ENCODE assay signal across 17 cellular contexts in genomic region chr1:99438656-99439055, GRCh38.
DNase-seq lines count a peak whose midpoint lies in the region; TF ChIP-seq lines count a peak whose summit lies in the region.
"Had no signal": no experiment of that assay in that cellular context is flagged by ENCODE, and none has a peak within 500 bp of the region (broad histone marks: within the 10 kb centered on the region; RNA-seq: fewer than 3 reads in every experiment).

No MANE protein-coding gene starts in this region.

- no peak overlapping the region for H3K18ac ChIP-seq in trophoblast cell (ENCODE audit: low read length)

- no peak overlapping the region for H2BK120ac ChIP-seq in trophoblast cell (ENCODE audit: insufficient read depth, low read length, poor library complexity)

- H4K12ac ChIP-seq in trophoblast cell (ENCODE audit: low read depth, low read length): no peak overlapping the region

- no peaks in the 10 kb centered on the region for H3K79me2 ChIP-seq in trophoblast cell (ENCODE audit: control insufficient read depth, insufficient read depth, low read length, poor library complexity)

- no peak overlapping the region for H3K4me2 ChIP-seq in trophoblast cell (ENCODE audit: low read length)
- H3K4me2 ChIP-seq: KMS-11, PC-9 had no signal

- WGBS in trophoblast cell (ENCODE audit: extremely low coverage, insufficient coverage, insufficient read length): no CpG with 5 or more reads among the region's 3 CpGs
- 90 to 94% (median 93%) methylated on average over 3 of the region's 3 CpGs for WGBS in stomach, 5 donors

- H4K8ac ChIP-seq in trophoblast cell (ENCODE audit: low read depth, low read length): no peak overlapping the region

- no peak overlapping the region for H2AK5ac ChIP-seq in trophoblast cell (ENCODE audit: low read length)

- H3K27me3 ChIP-seq in brain microvascular endothelial cell (replicated peaks) (no peaks in the 10 kb centered on the region), trophoblast cell (ENCODE audit: insufficient read depth, low read length) (no peaks in the 10 kb centered on the region), stomach (no peaks in the 10 kb centered on the region)

- H2AFZ ChIP-seq in trophoblast cell (ENCODE audit: insufficient read depth, low read length, poor library complexity): no peak overlapping the region
- H2AFZ ChIP-seq: PC-9 had no signal

- H3K27ac ChIP-seq in brain microvascular endothelial cell: no peak overlapping the region
- no peak overlapping the region for H3K27ac ChIP-seq in trophoblast cell (ENCODE audit: low read depth, low read length)
- H3K27ac ChIP-seq in stomach: no peak overlapping the region
- H3K27ac ChIP-seq: KMS-11, PC-9, SK-N-MC had no signal

- H3K36me3 ChIP-seq in brain microvascular endothelial cell (replicated peaks) (no peaks in the 10 kb centered on the region), trophoblast cell (ENCODE audit: control insufficient read depth in 1 of 2, insufficient read depth in 2 of 2, low read length in 2 of 2) (no peaks in the 10 kb centered on the region), stomach (no peaks in the 10 kb centered on the region)

- H2BK5ac ChIP-seq in trophoblast cell (ENCODE audit: low read depth, low read length, poor library complexity): no peak overlapping the region

- no peak overlapping the region for H2BK12ac ChIP-seq in trophoblast cell (ENCODE audit: low read length)

- H3K4me3 ChIP-seq in brain microvascular endothelial cell (ENCODE audit: low read depth, low read length) (no peak overlapping the region), trophoblast cell (ENCODE audit: low read depth, low read length) (no peak overlapping the region), stomach (no peak overlapping the region)
- H3K4me3 ChIP-seq: PC-9, SK-N-MC had no signal

- no peak overlapping the region for H4K91ac ChIP-seq in trophoblast cell (ENCODE audit: low read depth, low read length)

- TF ChIP-seq EP300 in stomach (IDR thresholded peaks at IDR 0.05): no peak

- no peak for TF ChIP-seq CTCF in brain microvascular endothelial cell (IDR thresholded peaks at IDR 0.05; ENCODE audit: low read depth, low read length, missing control alignments)
- no peak for TF ChIP-seq CTCF in stomach (IDR thresholded peaks at IDR 0.05)
- no peak for TF ChIP-seq CTCF in GM20000 (IDR thresholded peaks at IDR 0.05; ENCODE audit: extremely low read depth, missing control alignments)

- no peak for TF ChIP-seq POLR2A in stomach (IDR thresholded peaks at IDR 0.05)

- peaks cover 0 to 3% of the 10 kb centered on the region in 2 experiments for H3K4me1 ChIP-seq in trophoblast cell (ENCODE audit: control insufficient read depth in 1 of 2, insufficient read depth in 2 of 2, low read length in 2 of 2)
- H3K4me1 ChIP-seq in stomach: no peaks in the 10 kb centered on the region

- DNase-seq in ELR (ENCODE audit: low read depth) (peak; percentile 25), NCI-H226 (peak; percentile 28), brain microvascular endothelial cell (peak; percentile 17), trophoblast cell (peak; percentile 83 to 84), mucosa of gallbladder (ENCODE audit: low spot score) (no peak), stomach (no peak), GM20000 (ENCODE audit: low spot score) (no peak)
- DNase-seq: CD4-positive, CD25-positive, alpha-beta regulatory T cell; GOT3; MM.1S; NCI-H2029; NCI-H2171 treated with DMSO at 0.1 percent for 48 hours; NCI-H748 treated with DMSO at 0.1 percent for 48 hours; PC-9; T-cell had no signal

- intact Hi-C loops in stomach (cut with DNase I; ENCODE audit: low total_unique reads): no loop called here

- no peak overlapping the region for H3K9ac ChIP-seq in trophoblast cell (ENCODE audit: low read length)
- H3K9ac ChIP-seq: KMS-11 had no signal

- H3K4ac ChIP-seq in trophoblast cell (ENCODE audit: low read depth, low read length): no peak overlapping the region

- H3K79me1 ChIP-seq in trophoblast cell (ENCODE audit: low read length): no peaks in the 10 kb centered on the region

- H3K9me3 ChIP-seq in trophoblast cell (ENCODE audit: insufficient read depth, low read depth, low read length) (no peaks in the 10 kb centered on the region), stomach (no peaks in the 10 kb centered on the region)

- H3K14ac ChIP-seq in trophoblast cell (ENCODE audit: low read length): no peak overlapping the region

- H3K23ac ChIP-seq in trophoblast cell (ENCODE audit: low read length): no peak overlapping the region

- in situ Hi-C loops in brain microvascular endothelial cell (cut with HindIII; ENCODE audit: low pct_ligation_motif_present, low sequenced_read_pairs): no loop called here

Comparison
In these comparisons a context has a peak if more than half of its experiments do, and no peak if none do; other contexts are left out.
1. DNase-seq: peak in ELR (single experiment), NCI-H226 (single experiment), brain microvascular endothelial cell (single experiment) and trophoblast cell (2 of 2); none in mucosa of gallbladder (single experiment), stomach (single experiment) and GM20000 (single experiment).